1 cellular context compared by ENCODE assay signal in genomic region chr11:126058090-126058489, GRCh38.
TF ChIP-seq lines count a peak whose summit lies in the region.

No MANE protein-coding gene starts in this region.

TF ChIP-seq in neural cell, 6 proteins besides CTCF, POLR2A, EP300 and RAD21:
- no peak for TF ChIP-seq REST (IDR thresholded peaks at IDR 0.05; ENCODE audit: borderline replicate concordance)
- TF ChIP-seq MXI1 (conservative IDR thresholded peaks at IDR 0.05; ENCODE audit: poor library complexity, severe bottlenecking): no peak
- TF ChIP-seq TAF1 (IDR thresholded peaks at IDR 0.05; ENCODE audit: low read depth): no peak
- no peak for TF ChIP-seq SMC3 (conservative IDR thresholded peaks at IDR 0.05; ENCODE audit: poor library complexity)
TF ChIP-seq in neural cell: peak in this region for 0.
